Comparison of ENCODE assay signal across 14 cellular contexts in the genomic region with DNA sequence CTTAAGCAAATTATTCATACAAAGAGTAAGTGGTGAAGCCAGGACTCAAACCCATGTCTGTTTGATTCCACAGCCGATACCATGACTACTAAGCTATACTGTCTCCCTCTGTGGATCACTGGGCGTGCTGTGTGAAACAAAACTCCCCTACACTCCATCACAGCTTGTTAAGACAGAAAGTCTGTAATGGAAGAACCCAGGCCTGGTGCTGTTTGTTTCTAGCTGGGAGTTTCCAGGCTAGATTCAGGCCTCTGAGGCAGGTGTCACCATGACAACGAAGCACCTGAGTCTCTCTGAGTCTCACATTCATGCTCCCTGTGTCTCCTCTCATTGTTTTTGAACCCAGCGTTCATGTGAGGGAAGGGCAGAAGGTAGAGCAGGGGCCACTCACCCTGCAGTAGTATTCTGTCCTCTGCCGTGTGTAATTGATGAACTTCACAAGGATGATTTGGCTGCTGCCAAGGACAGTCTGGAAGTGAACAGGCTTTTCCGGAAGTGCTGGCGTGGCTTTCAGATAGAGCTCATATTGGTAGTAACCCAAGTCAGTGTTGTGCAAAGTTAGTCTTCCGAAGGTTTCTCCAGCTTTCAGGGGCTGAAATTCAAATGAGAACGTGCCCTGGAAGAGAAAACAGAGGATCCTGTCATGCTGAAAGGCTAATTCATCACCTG. TPM values are rescaled to one million over a fixed set of nuclear protein-coding genes. Genes with fewer than 3 reads are reported as not detected.
DNase-seq lines count a peak whose midpoint lies in the region; ATAC-seq and TF ChIP-seq lines count a peak whose summit lies in the region.
"Had no signal": no experiment of that assay in that cellular context is flagged by ENCODE, and none has a peak within 500 bp of the region (broad histone marks: within the 10 kb centered on the region; RNA-seq: fewer than 3 reads in every experiment).

No MANE protein-coding gene starts in this region.

- peaks cover 30% of the 10 kb centered on the region for H3K27me3 Mint-ChIP-seq in T-helper 17 cell

- ATAC-seq in GM18907 (IDR thresholded peaks at IDR 0.05; ENCODE audit: unreplicated experiment) (peak; percentile 60), HG03342 (IDR thresholded peaks at IDR 0.05; ENCODE audit: unreplicated experiment) (peak; percentile 72), T-helper 17 cell (peak; percentile 27), GM19351 (IDR thresholded peaks at IDR 0.05; ENCODE audit: unreplicated experiment) (no peak), PC-3 (no peak), left ventricle myocardium superior (no peak)
- ATAC-seq: GM23338 had no signal

- BruUV-seq in PC-3 (replicated peaks; lab: Mats Ljungman, UMichigan): no TSS peak

- no peak overlapping the region for H3K27ac ChIP-seq in PC-3 (ENCODE audit: low read length)
- H3K27ac ChIP-seq: colonic mucosa had no signal

- H3K4me3 ChIP-seq in PC-3 (ENCODE audit: low read length): no peak overlapping the region
- H3K4me3 ChIP-seq: colonic mucosa, GM23338 had no signal

- no peak overlapping the region for H3K4me2 ChIP-seq in PC-3 (ENCODE audit: low read length)
- H3K4me2 ChIP-seq: GM23338 had no signal

- no peaks in the 10 kb centered on the region for H4K20me1 ChIP-seq in PC-3 (ENCODE audit: low read length)

- in situ Hi-C loops in GM13977 (cut with MboI; ENCODE audit: low pct_unique_long_range_greater_than_20kb, low sequenced_read_pairs, unreplicated experiment): no loop called here

- POLR2A ChIA-PET in PC-3 (lab: Charles Lee; ENCODE audit: unreplicated experiment): no interaction called here

- CTCF ChIA-PET in PC-3 (lab: Charles Lee): no interaction called here

- H3K36me3 ChIP-seq in PC-3 (ENCODE audit: low read depth, low read length): no peaks in the 10 kb centered on the region
- H3K36me3 ChIP-seq: colonic mucosa had no signal

- no peak overlapping the region for H2AFZ ChIP-seq in PC-3 (ENCODE audit: low read length)
- H2AFZ ChIP-seq: GM23338 had no signal

- H3K79me2 ChIP-seq in PC-3 (ENCODE audit: low read length): no peaks in the 10 kb centered on the region

- H3K27me3 ChIP-seq in PC-3 (ENCODE audit: low read length): no peaks in the 10 kb centered on the region
- H3K27me3 ChIP-seq: colonic mucosa had no signal

- H3K4me3 Mint-ChIP-seq in T-helper 17 cell: no peak overlapping the region
- H3K4me3 Mint-ChIP-seq: activated B cell treated with CpG ODN at 0.5 μM for 24 hours; CD4-positive, alpha-beta memory T cell; GM23338 had no signal

- H3K4me1 ChIP-seq in PC-3 (ENCODE audit: insufficient read depth, low read length): no peaks in the 10 kb centered on the region
- H3K4me1 ChIP-seq: colonic mucosa had no signal

- no peaks in the 10 kb centered on the region for H3K36me3 Mint-ChIP-seq in T-helper 17 cell (ENCODE audit: low read depth)
- H3K36me3 Mint-ChIP-seq: CD4-positive, alpha-beta memory T cell had no signal

- intact Hi-C loops in PC-3 (cut with micrococcal nuclease): no loop called here
- intact Hi-C loops in left ventricle myocardium superior (cut with micrococcal nuclease): no loop called here

- TF ChIP-seq CTCF in GM13977 (IDR thresholded peaks at IDR 0.05; ENCODE audit: extremely low read depth, insufficient read depth, missing control alignments): no peak
- no peak for TF ChIP-seq CTCF in PC-3 (conservative IDR thresholded peaks at IDR 0.05; ENCODE audit: low read depth, low read length)

- H3K9me2 ChIP-seq in PC-3 (replicated peaks; ENCODE audit: low read length): no peaks in the 10 kb centered on the region

- H3F3A ChIP-seq in PC-3 (ENCODE audit: low read length, unreplicated experiment): no peaks in the 10 kb centered on the region

- no peak overlapping the region for H3K9ac ChIP-seq in PC-3 (ENCODE audit: low read length)

- H3K9me3 ChIP-seq in T-helper 17 cell (ENCODE audit: control insufficient read depth, low read length, poor library complexity, severe bottlenecking) (no peaks in the 10 kb centered on the region), PC-3 (ENCODE audit: low read length) (no peaks in the 10 kb centered on the region)
- H3K9me3 ChIP-seq: colonic mucosa had no signal

- no peaks in the 10 kb centered on the region for H3K4me1 Mint-ChIP-seq in T-helper 17 cell
- H3K4me1 Mint-ChIP-seq: activated B cell treated with CpG ODN at 0.5 μM for 24 hours; CD4-positive, alpha-beta memory T cell; GM23338 had no signal

- DNase-seq in GM13977 (ENCODE audit: low spot score) (peak; percentile 45), T-helper 17 cell (no peak), PC-3 (no peak), left ventricle myocardium superior (no peak)
- DNase-seq: activated B cell treated with CpG ODN at 0.5 μM for 24 hours; activated T-cell treated with anti-CD3 and anti-CD28 coated beads for 4 hours; amniotic stem cell; CD4-positive, alpha-beta memory T cell; colonic mucosa; NCI-H187 treated with DMSO at 0.1 percent for 48 hours had no signal

- H3K27ac Mint-ChIP-seq in T-helper 17 cell: no peak overlapping the region
- H3K27ac Mint-ChIP-seq: activated B cell treated with CpG ODN at 0.5 μM for 24 hours; CD4-positive, alpha-beta memory T cell; GM23338 had no signal

RNA-seq across cellular contexts. Expression of a gene that starts 8.6 kb away (rescaled TPM):
- total RNA-seq in T-helper 17 cell (10 to 100 TPM; 36.7 to 38.4 TPM), PC-3 (2014; rRNA removed) (65.5 and 66.4 TPM in 2 replicates), left ventricle myocardium superior (20.4 TPM)

Comparison
In these comparisons a context has a peak if more than half of its experiments do, and no peak if none do; other contexts are left out.
1. ATAC-seq: peak in GM18907 (single experiment), HG03342 (single experiment) and T-helper 17 cell (single experiment); none in GM19351 (single experiment), PC-3 (single experiment) and left ventricle myocardium superior (single experiment).